In genomic region chr12:131786331-131786730, GRCh38 we compare ENCODE assay signal across 29 cellular contexts. TPM values are rescaled to one million over a fixed set of nuclear protein-coding genes. Genes with fewer than 3 reads are reported as not detected.
A peak's percentile ranks its signal among the peaks of the same experiment; 100 is the strongest.
DNase-seq lines count a peak whose midpoint lies in the region; ATAC-seq, FAIRE-seq and TF ChIP-seq lines count a peak whose summit lies in the region.
"Had no signal": no experiment of that assay in that cellular context is flagged by ENCODE, and none has a peak within 500 bp of the region (broad histone marks: within the 10 kb centered on the region; RNA-seq: fewer than 3 reads in every experiment).

No MANE protein-coding gene starts in this region.

- TF ChIP-seq CTCF in H9 (conservative IDR thresholded peaks at IDR 0.05) (no peak), H1 (IDR thresholded peaks at IDR 0.05; ENCODE audit: control extremely low read depth in 1 of 3, insufficient read depth in 1 of 3, low read depth in 1 of 3, low read length in 3 of 3) (no peak)
- no peak for TF ChIP-seq CTCF in activated CD8-positive, alpha-beta T cell treated with anti-CD3 and anti-CD28 coated beads for 36 hours (IDR thresholded peaks at IDR 0.05)

- H4K91ac ChIP-seq in H9 (ENCODE audit: insufficient read length, low read depth, low read length) (no peak overlapping the region), H1 (replicated peaks; ENCODE audit: insufficient read length, low read length) (peak overlapping the region; percentile 92), neuronal stem cell (ENCODE audit: low read depth, low read length, poor library complexity) (no peak overlapping the region)

- H2AFZ ChIP-seq in H9 (ENCODE audit: low read length), result no peak overlapping the region
- no peak overlapping the region for H2AFZ ChIP-seq in H1 (ENCODE audit: low read length)
- H2AFZ ChIP-seq in neuronal stem cell (ENCODE audit: low read length), result no peak overlapping the region

- DNase-seq in H9, result no peak
- DNase-seq in H1 (ENCODE audit: low read depth in 1 of 2, low spot score in 2 of 2), result no peak
- DNase-seq in neuronal stem cell (ENCODE audit: low spot score), result no peak
- no peak for DNase-seq in H7
- no peak for DNase-seq in cerebellum (ENCODE audit: low spot score)
- DNase-seq in activated CD8-positive, alpha-beta T cell treated with anti-CD3 and anti-CD28 coated beads for 36 hours, result no peak
- DNase-seq: ACHN; activated CD4-positive, alpha-beta T cell treated with anti-CD3 and anti-CD28 coated beads, Interleukin-2, amount 50 U/mL, for 4 hours; activated CD4-positive, CD25-positive, alpha-beta regulatory T cell; activated CD8-positive, alpha-beta memory T cell treated with anti-CD3 and anti-CD28 coated beads, Interleukin-2, amount 50 U/mL, for 48 hours; activated effector memory CD4-positive, alpha-beta T cell treated with Interleukin-2 at 50 U/mL for 16 hours; activated naive CD8-positive, alpha-beta T cell treated with anti-CD3 and anti-CD28 coated beads for 36 hours; C1 segment of cervical spinal cord; cortex of kidney; MG63; NCI-H1436 treated with DMSO at 0.1 percent for 48 hours; NCI-H510A treated with DMSO at 0.1 percent for 48 hours; SIG-M5; stimulated activated CD4-positive, alpha-beta T cell treated with anti-CD3 and anti-CD28 coated beads, Interleukin-2, amount 100 ng/mL, for 24 hours; SW 1271; T1000 had no signal

- H3K27me3 ChIP-seq in BLaER1 (no peaks in the 10 kb centered on the region), H9 (ENCODE audit: insufficient read depth, low read length) (no peaks in the 10 kb centered on the region), H1 (replicated peaks in 1 of 4; ENCODE audit: control insufficient read depth in 3 of 4, extremely low read depth in 1 of 4, insufficient read depth in 3 of 4, low read length in 3 of 4) (no peaks in the 10 kb centered on the region), neuronal stem cell (ENCODE audit: control insufficient read depth in 3 of 3, insufficient read depth in 3 of 3, low read depth in 1 of 3, low read length in 3 of 3) (no peaks in the 10 kb centered on the region), H7 (ENCODE audit: control insufficient read depth, insufficient read depth, low read length) (no peaks in the 10 kb centered on the region)
- H3K27me3 ChIP-seq: MG63, neutrophil, suprapubic skin had no signal

- H3K27ac Mint-ChIP-seq in H9, result peak overlapping the region; percentile 49 to 93 (median 86); a peak in 5 of 7 replicates
- no peak overlapping the region for H3K27ac Mint-ChIP-seq in activated CD8-positive, alpha-beta T cell treated with anti-CD3 and anti-CD28 coated beads for 36 hours
- H3K27ac Mint-ChIP-seq: activated naive CD8-positive, alpha-beta T cell treated with anti-CD3 and anti-CD28 coated beads for 36 hours had no signal

- no peak overlapping the region for H3K4ac ChIP-seq in H9 (ENCODE audit: low read depth, low read length)
- peak overlapping the region; percentile 33 for H3K4ac ChIP-seq in H1 (replicated peaks; ENCODE audit: insufficient read length, low read depth, low read length)
- no peak overlapping the region for H3K4ac ChIP-seq in neuronal stem cell (ENCODE audit: low read length)

- H3K9ac ChIP-seq in BLaER1 (no peak overlapping the region), H9 (ENCODE audit: extremely low read depth, insufficient read length, low read length) (no peak overlapping the region), H1 (replicated peaks in 1 of 4; ENCODE audit: extremely low read depth in 1 of 4, low read depth in 3 of 4, low read length in 3 of 4) (no peak overlapping the region), neuronal stem cell (ENCODE audit: low read depth, low read length, poor library complexity) (peak overlapping the region; percentile 31)

- FAIRE-seq in H1 (lab: Jason Lieb, UNC), result no peak
- FAIRE-seq: D721Med, endometrium, keratinocyte had no signal

- no peak overlapping the region for H3K23ac ChIP-seq in H9 (ENCODE audit: insufficient read length, low read depth, low read length)
- no peak overlapping the region for H3K23ac ChIP-seq in H1 (ENCODE audit: insufficient read length)
- peak overlapping the region; percentile 25 for H3K23ac ChIP-seq in neuronal stem cell (ENCODE audit: low read depth, low read length, poor library complexity)

- peaks cover 27 to 28% of the 10 kb centered on the region in 2 experiments for H3K4me1 Mint-ChIP-seq in H9
- peaks cover 5% of the 10 kb centered on the region for H3K4me1 Mint-ChIP-seq in activated CD8-positive, alpha-beta T cell treated with anti-CD3 and anti-CD28 coated beads for 36 hours (ENCODE audit: low read depth)

- no peaks in the 10 kb centered on the region for H3K23me2 ChIP-seq in H9 (ENCODE audit: insufficient read length, low read depth, low read length, poor library complexity, severe bottlenecking)
- H3K23me2 ChIP-seq in H1 (ENCODE audit: low read depth, low read length), result no peaks in the 10 kb centered on the region

- no peak for TF ChIP-seq RAD21 in H1 (IDR thresholded peaks at IDR 0.05 in 1 of 2, conservative IDR thresholded peaks at IDR 0.05 in 1 of 2; ENCODE audit: low read depth in 2 of 2, low read length in 2 of 2)

- CTCF ChIA-PET in H1 (lab: Charles Lee; ENCODE audit: partially characterized antibody), result interaction anchor here (1.1 to 4.0 kb wide), 6 partner anchors 10 to 97 kb away, joined by 3 to 24 read pairs (median 4); no protein-coding TSS in a partner anchor
- CTCF ChIA-PET in activated CD8-positive, alpha-beta T cell treated with anti-CD3 and anti-CD28 coated beads for 36 hours (lab: Charles Lee), result no interaction called here

- POLR2A ChIA-PET in H1 (lab: Charles Lee; ENCODE audit: partially characterized antibody), result interaction anchor here (0.8 to 3.4 kb wide), 3 partner anchors 9 to 63 kb away, joined by 3 to 13 read pairs (median 3); no protein-coding TSS in a partner anchor
- POLR2A ChIA-PET in activated CD8-positive, alpha-beta T cell treated with anti-CD3 and anti-CD28 coated beads for 36 hours (lab: Charles Lee), result interaction anchor here (1.0 kb wide), 1 partner anchor 21 kb away, joined by 3 read pairs; no protein-coding TSS in a partner anchor

- H3K9me3 ChIP-seq in BLaER1, result peaks cover 14% of the 10 kb centered on the region
- no peaks in the 10 kb centered on the region for H3K9me3 ChIP-seq in H9 (ENCODE audit: control insufficient read depth, low read depth, low read length)
- H3K9me3 ChIP-seq in H1 (ENCODE audit: insufficient read depth in 2 of 2, low read depth in 1 of 2, low read length in 1 of 2), result no peaks in the 10 kb centered on the region
- H3K9me3 ChIP-seq in neuronal stem cell (replicated peaks in 1 of 2; ENCODE audit: control insufficient read depth in 2 of 2, insufficient read depth in 1 of 2, low read depth in 1 of 2, low read length in 2 of 2), result no peaks in the 10 kb centered on the region
- H3K9me3 ChIP-seq: neutrophil, suprapubic skin had no signal

- H4K20me1 ChIP-seq in BLaER1 (peaks cover 9% of the 10 kb centered on the region; the same call in 1 of the 2 replicates), H9 (ENCODE audit: control insufficient read depth, insufficient read depth, insufficient read length) (no peaks in the 10 kb centered on the region), H1 (replicated peaks in 1 of 2; ENCODE audit: control insufficient read depth in 1 of 2, insufficient read depth in 2 of 2, low read length in 2 of 2) (peaks cover 0 to 3% of the 10 kb centered on the region in 2 experiments)

- ATAC-seq in HG02973 (IDR thresholded peaks at IDR 0.05; ENCODE audit: unreplicated experiment), result no peak
- ATAC-seq in activated CD8-positive, alpha-beta T cell treated with anti-CD3 and anti-CD28 coated beads for 36 hours, result no peak

- H3K4me1 ChIP-seq in BLaER1 (peaks cover 61% of the 10 kb centered on the region), H9 (ENCODE audit: insufficient read depth, low read length) (peaks cover 6% of the 10 kb centered on the region; the same call in 1 of the 2 replicates), H1 (replicated peaks in 1 of 4; ENCODE audit: control insufficient read depth in 3 of 4, insufficient read depth in 4 of 4, low read length in 3 of 4) (peaks cover 8 to 20% (median 12%) of the 10 kb centered on the region in 4 experiments), neuronal stem cell (ENCODE audit: control insufficient read depth in 2 of 2, insufficient read depth in 1 of 2, low read depth in 1 of 2, low read length in 2 of 2) (peaks cover 3 to 16% of the 10 kb centered on the region in 2 donors)
- H3K4me1 ChIP-seq: suprapubic skin had no signal

- H2AK5ac ChIP-seq in H9 (ENCODE audit: insufficient read length, low read length), result no peak overlapping the region
- no peak overlapping the region; the same call in 1 of the 2 replicates for H2AK5ac ChIP-seq in H1 (ENCODE audit: low read depth, low read length)
- no peak overlapping the region for H2AK5ac ChIP-seq in neuronal stem cell (ENCODE audit: low read depth, low read length)

- no peak overlapping the region for H3K4me3 ChIP-seq in BLaER1
- no peak overlapping the region for H3K4me3 ChIP-seq in H1 (ENCODE audit: extremely low read depth in 1 of 4, insufficient read depth in 2 of 4, low read depth in 3 of 4, low read length in 4 of 4)
- no peak overlapping the region for H3K4me3 ChIP-seq in neuronal stem cell (ENCODE audit: low read length in 2 of 2)
- H3K4me3 ChIP-seq in H7 (ENCODE audit: insufficient read depth, low read depth, low read length), result no peak overlapping the region
- H3K4me3 ChIP-seq: MG63, smooth muscle cell, suprapubic skin had no signal

- TF ChIP-seq POLR2A in H1 (IDR thresholded peaks at IDR 0.05; ENCODE audit: control extremely low read depth in 1 of 2, low read depth in 2 of 2, low read length in 2 of 2), result no peak

- H3K36me3 ChIP-seq in BLaER1 (peaks cover 80% of the 10 kb centered on the region), H1 (ENCODE audit: control insufficient read depth in 2 of 4, insufficient read depth in 4 of 4, low read length in 3 of 4) (peaks cover 5 to 20% (median 12%) of the 10 kb centered on the region in 4 experiments; a peak in 7 of 8 replicates), neuronal stem cell (replicated peaks in 1 of 2; ENCODE audit: control insufficient read depth in 2 of 2, insufficient read depth in 2 of 2, low read length in 2 of 2) (peaks cover 28 to 95% of the 10 kb centered on the region in 2 donors), H7 (replicated peaks; ENCODE audit: control insufficient read depth, insufficient read depth, low read length) (peaks cover 16% of the 10 kb centered on the region)

- H2BK12ac ChIP-seq in H9 (ENCODE audit: insufficient read length, low read depth, low read length) (no peak overlapping the region), H1 (ENCODE audit: low read depth, low read length) (peak overlapping the region; percentile 93), neuronal stem cell (ENCODE audit: low read length) (no peak overlapping the region)

- H3K79me1 ChIP-seq in H9 (ENCODE audit: insufficient read depth, low read depth, low read length, poor library complexity, severe bottlenecking), result no peaks in the 10 kb centered on the region
- H3K79me1 ChIP-seq in H1 (ENCODE audit: low read depth, low read length), result no peaks in the 10 kb centered on the region
- H3K79me1 ChIP-seq in neuronal stem cell (ENCODE audit: low read depth, low read length), result no peaks in the 10 kb centered on the region

- H3K14ac ChIP-seq in H9 (ENCODE audit: insufficient read depth, low read length), result no peak overlapping the region
- H3K14ac ChIP-seq in H1 (ENCODE audit: insufficient read length), result no peak overlapping the region
- no peak overlapping the region for H3K14ac ChIP-seq in neuronal stem cell (ENCODE audit: low read length)

- peaks cover 32 to 58% (median 41%) of the 10 kb centered on the region in 3 experiments for H3K36me3 Mint-ChIP-seq in H9 (ENCODE audit: insufficient read depth in 1 of 3, low read depth in 3 of 3)
- peaks cover 33% of the 10 kb centered on the region for H3K36me3 Mint-ChIP-seq in activated CD8-positive, alpha-beta T cell treated with anti-CD3 and anti-CD28 coated beads for 36 hours (ENCODE audit: low read depth)

- intact Hi-C loops in activated CD8-positive, alpha-beta T cell treated with anti-CD3 and anti-CD28 coated beads for 36 hours (cut with micrococcal nuclease), result no loop called here

- no peak overlapping the region for H2BK5ac ChIP-seq in H9 (ENCODE audit: insufficient read length, low read length)
- H2BK5ac ChIP-seq in H1 (ENCODE audit: low read depth, low read length), result peak overlapping the region; percentile 86; the same call in 1 of the 2 replicates
- H2BK5ac ChIP-seq in neuronal stem cell (ENCODE audit: low read length), result peak overlapping the region; percentile 20

- H3K4me2 ChIP-seq in BLaER1 (peak overlapping the region; percentile 86), H9 (ENCODE audit: insufficient read depth, insufficient read length, low read length) (no peak overlapping the region), H1 (ENCODE audit: insufficient read depth in 1 of 2, low read depth in 2 of 2, low read length in 2 of 2) (no peak overlapping the region), neuronal stem cell (ENCODE audit: insufficient read depth, low read length, poor library complexity, severe bottlenecking) (no peak overlapping the region)
- H3K4me2 ChIP-seq: smooth muscle cell had no signal

- no peak overlapping the region for H3K18ac ChIP-seq in H9 (ENCODE audit: insufficient read length, low read depth, low read length)
- 0 out of 2 replicates have a peak overlapping the region, but pooled peaks have one; percentile 68 for H3K18ac ChIP-seq in H1 (ENCODE audit: extremely low read depth, low read length)
- no peak overlapping the region for H3K18ac ChIP-seq in neuronal stem cell (ENCODE audit: low read length)

- H2BK20ac ChIP-seq in H9 (ENCODE audit: low read depth, low read length, poor library complexity, severe bottlenecking) (no peak overlapping the region), H1 (ENCODE audit: low read length) (no peak overlapping the region)

- WGBS in H9 (ENCODE audit: extremely low coverage, insufficient read length, low lambda C conversion rate), result no CpG with 5 or more reads among the region's 15 CpGs
- WGBS in H1 (ENCODE audit: extremely low coverage in 1 of 2, insufficient coverage in 1 of 2, insufficient read length in 1 of 2, insufficient replicate concordance in 2 of 2, low coverage in 1 of 2, low lambda C conversion rate in 2 of 2, missing lambda C conversion rate in 1 of 2), 2 experiments, result 94% methylated on average over 14 of the region's 15 CpGs; no CpG with 5 or more reads in 1 of the 2 experiments
- WGBS in neuronal stem cell (ENCODE audit: extremely low coverage in 2 of 2, insufficient read length in 2 of 2, insufficient replicate concordance in 1 of 2), 2 donors, result no CpG with 5 or more reads among the region's 15 CpGs

- H4K8ac ChIP-seq in H9 (replicated peaks; ENCODE audit: insufficient read length, low read depth, low read length) (no peak overlapping the region), H1 (ENCODE audit: extremely low read depth, insufficient read depth, low read length) (0 out of 2 replicates have a peak overlapping the region, but pooled peaks have one; percentile 71), neuronal stem cell (ENCODE audit: low read depth, low read length) (no peak overlapping the region)

- H3K9me3 Mint-ChIP-seq in H9, result 0 out of 5 replicates have a peak, but pooled peaks cover 0 to 4% of the 10 kb centered on the region in 2 experiments
- no peaks in the 10 kb centered on the region for H3K9me3 Mint-ChIP-seq in activated CD8-positive, alpha-beta T cell treated with anti-CD3 and anti-CD28 coated beads for 36 hours
- H3K9me3 Mint-ChIP-seq: activated naive CD8-positive, alpha-beta T cell treated with anti-CD3 and anti-CD28 coated beads for 36 hours had no signal

- H3K4me3 Mint-ChIP-seq in H9, result no peak overlapping the region
- no peak overlapping the region for H3K4me3 Mint-ChIP-seq in activated CD8-positive, alpha-beta T cell treated with anti-CD3 and anti-CD28 coated beads for 36 hours
- H3K4me3 Mint-ChIP-seq: activated naive CD8-positive, alpha-beta T cell treated with anti-CD3 and anti-CD28 coated beads for 36 hours had no signal

- H3K27ac ChIP-seq in BLaER1 (peak overlapping the region; percentile 56), H9 (ENCODE audit: insufficient read length, low read depth, low read length) (no peak overlapping the region), H1 (ENCODE audit: low read depth, low read length) (0 out of 2 replicates have a peak overlapping the region, but pooled peaks have one; percentile 41), neuronal stem cell (replicated peaks; ENCODE audit: low read length) (no peak overlapping the region)
- H3K27ac ChIP-seq: neutrophil, suprapubic skin had no signal

- TF ChIP-seq EP300 in H1 (IDR thresholded peaks at IDR 0.05; ENCODE audit: borderline replicate concordance in 1 of 2, low read depth in 2 of 2, low read length in 2 of 2), result no peak

- no peak overlapping the region for H3T11ph ChIP-seq in H9 (ENCODE audit: low read length)

- H4K5ac ChIP-seq in H9 (ENCODE audit: insufficient read length, low read depth, low read length) (no peak overlapping the region), H1 (ENCODE audit: insufficient read length, low read depth, low read length) (no peak overlapping the region)

- no peaks in the 10 kb centered on the region for H3K27me3 Mint-ChIP-seq in H9 (ENCODE audit: low read depth)
- no peaks in the 10 kb centered on the region for H3K27me3 Mint-ChIP-seq in activated CD8-positive, alpha-beta T cell treated with anti-CD3 and anti-CD28 coated beads for 36 hours
- H3K27me3 Mint-ChIP-seq: activated naive CD8-positive, alpha-beta T cell treated with anti-CD3 and anti-CD28 coated beads for 36 hours had no signal

- H3K79me2 ChIP-seq in H9 (ENCODE audit: insufficient read depth, low read length) (no peaks in the 10 kb centered on the region), H1 (ENCODE audit: control insufficient read depth in 1 of 2, insufficient read depth in 2 of 2, low read length in 2 of 2) (no peaks in the 10 kb centered on the region)

- H2BK120ac ChIP-seq in H9 (ENCODE audit: low read depth, low read length, poor library complexity, severe bottlenecking), result no peak overlapping the region
- H2BK120ac ChIP-seq in H1 (replicated peaks; ENCODE audit: low read depth, low read length), result no peak overlapping the region
- peak overlapping the region; percentile 50 for H2BK120ac ChIP-seq in neuronal stem cell (ENCODE audit: low read depth, low read length)

- H2BK15ac ChIP-seq in H9 (ENCODE audit: low read depth, low read length) (no peak overlapping the region), H1 (ENCODE audit: low read length) (no peak overlapping the region; the same call in 1 of the 2 replicates), neuronal stem cell (ENCODE audit: low read length) (no peak overlapping the region)

- H3K56ac ChIP-seq in H9 (ENCODE audit: insufficient read length, low read depth, low read length), result no peak overlapping the region
- no peak overlapping the region for H3K56ac ChIP-seq in H1 (replicated peaks; ENCODE audit: insufficient read length, low read depth, low read length)

RNA-seq across cellular contexts. Expression of gene MMP17, which starts 41.9 kb away (rescaled TPM):
- 14.8 and 16.0 TPM in 2 replicates for total RNA-seq in H9 (2021)
- 34.4 and 41.3 TPM in 2 replicates for total RNA-seq in H1 (2021; fragmentation: NEBNext Ultra II Directional; extraction: Animal tissue kit (Norgen Biotek cat#: 25700))
- polyA plus RNA-seq in H1 (2011; rRNA removed), result 53.8 and 55.7 TPM in 2 replicates
- polyA plus RNA-seq in H1 (2011; cell fraction: cytosol; rRNA removed), result 44.7 TPM
- 141 TPM for polyA plus RNA-seq in H1 (2011; cell fraction: nucleus; rRNA removed)
- 22.5 to 51.9 TPM (median 46.7 TPM) in 4 replicates for polyA plus RNA-seq in H1 (2012, experiment 1 of 2)
- polyA plus RNA-seq in H1 (2012, experiment 2 of 2), result 23.0 TPM
- polyA plus RNA-seq in H1 (2013, experiment 1 of 2), result 35.2 TPM
- 33.5 TPM for polyA plus RNA-seq in H1 (2013, experiment 2 of 2)
- 17.4 and 19.1 TPM in 2 replicates for polyA minus RNA-seq in H1 (2011; rRNA and poly(A)+ RNA removed)
- polyA minus RNA-seq in H1 (2011; cell fraction: cytosol; rRNA and poly(A)+ RNA removed), result 24.2 TPM
- polyA minus RNA-seq in H1 (2011; cell fraction: nucleus; rRNA and poly(A)+ RNA removed), result 47.2 TPM
- polyA plus RNA-seq in neuronal stem cell (2013, experiment 1 of 2), result 4.2 TPM
- polyA plus RNA-seq in neuronal stem cell (2013, experiment 2 of 2), result 3.8 TPM
- total RNA-seq in H7 (2014; rRNA removed; shearing (Covaris generic)), result 36.1 and 75.7 TPM in 2 replicates
- total RNA-seq in cerebellum, result 15.3 TPM
- total RNA-seq in activated CD8-positive, alpha-beta T cell treated with anti-CD3 and anti-CD28 coated beads for 36 hours, result under 1 TPM in 1 of 2 experiments, not detected in 1; 0.60 TPM

Comparison
In these comparisons a context has a peak if more than half of its experiments do, and no peak if none do; other contexts are left out.
1. H3K27ac ChIP-seq: peak in BLaER1 (single experiment) and H1 (single experiment); none in H9 (single experiment) and neuronal stem cell (single experiment).